ENCODE assay signal across 10 cellular contexts in genomic region chr12:113152196-113152834, GRCh38. TPM values are rescaled to one million over a fixed set of nuclear protein-coding genes. Genes with fewer than 3 reads are reported as not detected.
A peak's percentile ranks its signal among the peaks of the same experiment; 100 is the strongest.
DNase-seq lines count a peak whose midpoint lies in the region; ATAC-seq, FAIRE-seq and TF ChIP-seq lines count a peak whose summit lies in the region.
"Had no signal": no experiment of that assay in that cellular context is flagged by ENCODE, and none has a peak within 500 bp of the region (broad histone marks: within the 10 kb centered on the region; RNA-seq: fewer than 3 reads in every experiment).

No MANE protein-coding gene starts in this region.

- peaks cover 7% of the 10 kb centered on the region for H3K36me3 Mint-ChIP-seq in astrocyte (ENCODE audit: low read depth, unreplicated experiment)

- H3K4me1 Mint-ChIP-seq in astrocyte (ENCODE audit: low read depth, unreplicated experiment) = peaks cover 4% of the 10 kb centered on the region

- POLR2A ChIA-PET in HEK293 (lab: Yijun Ruan, JAX) = interaction anchor here (1.0 to 1.6 kb wide), 4 partner anchors 9 to 34 kb away, joined by 3 to 17 read pairs (median 5); partner anchors contain the start of genes DDX54, RASAL1 and RITA1

- H2AFZ ChIP-seq in ACC112 (ENCODE audit: low read length, unreplicated experiment) = no peak overlapping the region
- no peak overlapping the region for H2AFZ ChIP-seq in astrocyte (ENCODE audit: low read depth, low read length)

- no peak for DNase-seq in astrocyte (ENCODE audit: low read depth)
- DNase-seq in urothelium cell line (ENCODE audit: low spot score) = no peak
- DNase-seq in ascending aorta (ENCODE audit: low spot score in 2 of 2) = no peak
- DNase-seq in erythroblast (lab: John Stamatoyannopoulos, UW) = no peak
- DNase-seq: NCI-H524 treated with DMSO at 0.1 percent for 48 hours had no signal

- H3K4me1 ChIP-seq in ACC112 (ENCODE audit: control insufficient read depth, insufficient read depth, low read length, unreplicated experiment) (peaks cover 11% of the 10 kb centered on the region), HEK293 (ENCODE audit: control insufficient read depth, insufficient read depth, low read length) (0 out of 2 replicates have a peak, but pooled peaks cover 3% of the 10 kb centered on the region), astrocyte (ENCODE audit: insufficient read depth, low read length) (peaks cover 20% of the 10 kb centered on the region), mucosa of rectum (ENCODE audit: control insufficient read depth in 2 of 2, insufficient read depth in 2 of 2, low read length in 2 of 2) (peaks cover 15 to 28% of the 10 kb centered on the region in 2 donors), ascending aorta (peaks cover 0 to 9% of the 10 kb centered on the region in 2 donors)

- no peak for TF ChIP-seq POLR2A in erythroblast (IDR thresholded peaks at IDR 0.05; ENCODE audit: low read length)

- intact Hi-C loops in ascending aorta (cut with DNase I) = no loop called here

- H3K9me3 Mint-ChIP-seq in astrocyte (ENCODE audit: unreplicated experiment) = peaks cover 2% of the 10 kb centered on the region

- H3K36me3 ChIP-seq in ACC112 (ENCODE audit: insufficient read depth, low read length) (no peaks in the 10 kb centered on the region), HEK293 (ENCODE audit: control insufficient read depth in 2 of 2, insufficient read depth in 1 of 2, low read length in 2 of 2) (peaks cover 0 to 4% of the 10 kb centered on the region in 2 experiments; a peak in 1 of 3 replicates), astrocyte (ENCODE audit: insufficient read depth, low read length) (no peaks in the 10 kb centered on the region), mucosa of rectum (ENCODE audit: control insufficient read depth in 2 of 2, insufficient read depth in 2 of 2, low read length in 2 of 2) (no peaks in the 10 kb centered on the region), ascending aorta (no peaks in the 10 kb centered on the region)

- TF ChIP-seq CTCF in HEK293 (tag by site-specific recombination; IDR thresholded peaks at IDR 0.05) (no peak), astrocyte (IDR thresholded peaks at IDR 0.05; ENCODE audit: insufficient read depth, low read depth, low read length) (no peak), ascending aorta (IDR thresholded peaks at IDR 0.05) (no peak)

- peaks cover 33% of the 10 kb centered on the region for H3K27me3 ChIP-seq in ACC112 (ENCODE audit: insufficient read depth, low read length)
- peaks cover 19% of the 10 kb centered on the region for H3K27me3 ChIP-seq in astrocyte (ENCODE audit: insufficient read depth, low read length)
- H3K27me3 ChIP-seq in mucosa of rectum (ENCODE audit: control insufficient read depth in 2 of 2, insufficient read depth in 2 of 2, low read length in 2 of 2) = peaks cover 9 to 15% of the 10 kb centered on the region in 2 donors
- H3K27me3 ChIP-seq in ascending aorta = no peaks in the 10 kb centered on the region

- H3K4me3 Mint-ChIP-seq in astrocyte (ENCODE audit: unreplicated experiment) = peak overlapping the region; percentile 63

- H3K4me2 ChIP-seq in astrocyte (ENCODE audit: low read length) = peak overlapping the region; percentile 84

- CTCF ChIA-PET in HEK293 (lab: Yijun Ruan, JAX) = interaction anchor here (0.6 to 2.9 kb wide), 20 partner anchors 10 to 386 kb away, joined by 3 to 31 read pairs (median 3); partner anchors contain the start of gene RASAL1

- H3K4me3 ChIP-seq in ACC112 (ENCODE audit: low read depth, low read length) (peak overlapping the region; percentile 70), HEK293 (ENCODE audit: low read depth, low read length) (no peak overlapping the region; the same call in 1 of the 2 replicates), astrocyte (ENCODE audit: insufficient read depth, low read depth, low read length) (peak overlapping the region; percentile 37), mucosa of rectum (ENCODE audit: low read length in 2 of 2) (peak overlapping the region; percentile 54 to 55), ascending aorta (peak overlapping the region in 1 of 2 donors; percentile 57)

- H3K79me2 ChIP-seq in ACC112 (ENCODE audit: control insufficient read depth, insufficient read depth, low read length, unreplicated experiment) (no peaks in the 10 kb centered on the region), astrocyte (ENCODE audit: insufficient read depth, low read length) (no peaks in the 10 kb centered on the region)

- peaks cover 4% of the 10 kb centered on the region for H4K20me1 ChIP-seq in astrocyte (ENCODE audit: insufficient read depth, low read length)

- no peak overlapping the region for H3K27ac ChIP-seq in ACC112 (ENCODE audit: low read depth, low read length)
- no peak overlapping the region for H3K27ac ChIP-seq in HEK293 (ENCODE audit: extremely low read depth, low read depth, low read length)
- no peak overlapping the region for H3K27ac ChIP-seq in astrocyte (ENCODE audit: low read depth, low read length)
- H3K27ac ChIP-seq in mucosa of rectum (ENCODE audit: low read depth in 2 of 2, low read length in 2 of 2) = no peak overlapping the region
- no peak overlapping the region for H3K27ac ChIP-seq in ascending aorta

- FAIRE-seq in astrocyte (lab: Jason Lieb, UNC) = no peak
- FAIRE-seq in urothelium cell line (lab: Jason Lieb, UNC) = no peak

- peaks cover 55% of the 10 kb centered on the region for H3K27me3 Mint-ChIP-seq in astrocyte (ENCODE audit: low read depth, unreplicated experiment)

- no peak for ATAC-seq in GM18517 (IDR thresholded peaks at IDR 0.05; ENCODE audit: unreplicated experiment)

- H3K9me3 ChIP-seq in HEK293 (ENCODE audit: control insufficient read depth, insufficient read depth, low read depth, low read length) = no peaks in the 10 kb centered on the region
- no peaks in the 10 kb centered on the region for H3K9me3 ChIP-seq in astrocyte (ENCODE audit: insufficient read depth, low read depth, low read length)
- H3K9me3 ChIP-seq in mucosa of rectum (ENCODE audit: control insufficient read depth in 2 of 2, low read length in 2 of 2) = no peaks in the 10 kb centered on the region
- peaks cover 0 to 6% of the 10 kb centered on the region in 2 donors for H3K9me3 ChIP-seq in ascending aorta

- no peak overlapping the region for H3K9ac ChIP-seq in astrocyte (ENCODE audit: low read length)
- no peak overlapping the region for H3K9ac ChIP-seq in mucosa of rectum (ENCODE audit: low read depth in 1 of 2, low read length in 2 of 2)

- no peak overlapping the region for H3K27ac Mint-ChIP-seq in astrocyte (ENCODE audit: unreplicated experiment)

TF ChIP-seq in HEK293, 187 proteins besides CTCF, POLR2A, EP300 and RAD21:
- peak; percentile 42; the same call in 1 of the 2 replicates for TF ChIP-seq ZBTB48 (tag by site-specific recombination; IDR thresholded peaks at IDR 0.05)
- TF ChIP-seq MEIS1 (CRISPR knock-in tag; IDR thresholded peaks at IDR 0.05; ENCODE audit: borderline replicate concordance) = no peak
- peak; percentile 95 for TF ChIP-seq SCRT2 (tag by site-specific recombination; IDR thresholded peaks at IDR 0.05)
- peak; percentile 82; the same call in 1 of the 2 replicates for TF ChIP-seq SCRT1 (tag by site-specific recombination; IDR thresholded peaks at IDR 0.05; ENCODE audit: borderline replicate concordance)
- no peak for TF ChIP-seq ZFHX2 (tag by site-specific recombination; conservative IDR thresholded peaks at IDR 0.05)
- no peak for TF ChIP-seq ZNF433 (tag by site-specific recombination; IDR thresholded peaks at IDR 0.05; ENCODE audit: low read depth)
- 0 out of 2 replicates have a peak, but pooled peaks have one; percentile 40 for TF ChIP-seq ZNF580 (tag by site-specific recombination; IDR thresholded peaks at IDR 0.05)

RNA-seq across cellular contexts. Expression of gene CFAP73, which starts 2.8 kb away (rescaled TPM):
- not detected in 2 replicates for total RNA-seq in astrocyte
- total RNA-seq in ascending aorta = not detected
- total RNA-seq: G401 had no signal

RNA-seq across cellular contexts. Expression of gene RASAL1, which starts 16.8 kb away (rescaled TPM):
- 0.43 and 0.48 TPM in 2 replicates for total RNA-seq in astrocyte
- 0.64 TPM for total RNA-seq in ascending aorta

RNA-seq across cellular contexts. Expression of gene DDX54, which starts 33.0 kb away (rescaled TPM):
- total RNA-seq in astrocyte (52.8 and 53.5 TPM in 2 replicates), ascending aorta (97.0 TPM)

RNA-seq across cellular contexts. Expression of gene RITA1, which starts 33.2 kb away (rescaled TPM):
- 20.9 and 23.5 TPM in 2 replicates for total RNA-seq in astrocyte
- 48.4 TPM for total RNA-seq in ascending aorta
